8 cellular contexts compared by ENCODE assay signal in the genomic region with DNA sequence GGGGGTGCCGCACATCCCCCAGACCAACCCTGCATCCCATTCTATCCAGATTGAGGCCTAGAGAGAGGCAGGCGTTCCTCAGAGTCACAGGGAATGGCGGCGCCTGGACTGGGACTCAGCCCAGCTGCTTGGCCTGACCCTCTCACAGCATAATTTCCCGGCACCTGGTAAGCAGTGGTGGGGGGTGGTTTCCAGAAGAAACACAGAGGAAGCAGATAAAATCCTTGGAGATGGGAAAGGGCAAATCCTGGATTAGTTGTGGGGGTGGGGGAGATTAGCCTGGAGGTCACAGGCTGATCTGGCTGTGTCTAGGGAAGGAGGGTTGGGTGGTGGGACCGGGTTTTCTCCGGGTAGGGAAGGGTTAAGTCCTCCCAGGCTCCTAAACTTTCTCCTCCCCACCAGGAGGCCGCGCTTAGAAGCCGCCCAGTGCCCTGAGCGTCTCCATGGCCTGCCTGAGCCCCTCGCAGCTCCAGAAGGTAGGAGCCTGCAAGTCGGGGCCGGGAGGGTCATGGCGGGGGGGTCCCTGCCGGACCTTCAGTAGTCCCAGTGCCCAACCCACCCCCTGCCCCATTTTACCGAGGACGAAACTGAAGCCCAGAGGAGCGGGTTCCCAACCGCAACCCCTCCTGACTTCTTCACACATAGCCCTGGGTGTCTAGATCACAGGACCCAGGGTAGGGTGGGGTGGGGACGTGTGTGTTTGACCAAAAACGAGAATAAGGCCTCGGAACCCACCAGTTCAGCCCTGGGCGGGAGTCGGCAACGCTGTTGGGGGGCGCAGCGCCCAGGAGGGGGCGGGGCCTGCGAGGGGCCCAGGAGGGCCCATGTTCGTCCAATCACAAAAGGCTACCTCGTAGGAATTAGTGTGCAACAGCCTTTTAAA. TPM values are rescaled to one million over a fixed set of nuclear protein-coding genes. Genes with fewer than 3 reads are reported as not detected.
A peak's percentile ranks its signal among the peaks of the same experiment; 100 is the strongest.
DNase-seq lines count a peak whose midpoint lies in the region; ATAC-seq, FAIRE-seq and TF ChIP-seq lines count a peak whose summit lies in the region.

No MANE protein-coding gene starts in this region.

- H3K27me3 ChIP-seq in hepatocyte: no peaks in the 10 kb centered on the region
- H3K27me3 ChIP-seq in effector memory CD4-positive, alpha-beta T cell (replicated peaks; ENCODE audit: control insufficient read depth, insufficient read depth, low read length, poor library complexity, severe bottlenecking): no peaks in the 10 kb centered on the region

- H3K4me3 ChIP-seq in hepatocyte: peak overlapping the region; percentile 40
- peak overlapping the region; percentile 44 for H3K4me3 ChIP-seq in skeletal muscle cell (ENCODE audit: low read depth, low read length)
- no peak overlapping the region for H3K4me3 ChIP-seq in effector memory CD4-positive, alpha-beta T cell (ENCODE audit: insufficient read depth, low read depth, low read length, poor library complexity, severe bottlenecking)

- no peaks in the 10 kb centered on the region for H4K20me1 ChIP-seq in hepatocyte (ENCODE audit: insufficient read depth, poor library complexity, severe bottlenecking)

- WGBS in adipose tissue, 3 donors: 8 to 22% (median 15%) methylated on average over 31 to 32 of the region's 32 CpGs
- WGBS in hepatocyte (ENCODE audit: low lambda C conversion rate, missing lambda C conversion rate): 5% methylated on average over 26 of the region's 32 CpGs

- H3K27ac ChIP-seq in adipose tissue (ENCODE audit: low read depth, low read length) (peak overlapping the region; percentile 57), hepatocyte (peak overlapping the region; percentile 89)
- H3K27ac ChIP-seq in effector memory CD4-positive, alpha-beta T cell (ENCODE audit: insufficient read depth, low read length, poor library complexity, severe bottlenecking): no peak overlapping the region

- no peaks in the 10 kb centered on the region for H3K9me3 ChIP-seq in hepatocyte (ENCODE audit: low read depth)
- H3K9me3 ChIP-seq in effector memory CD4-positive, alpha-beta T cell (ENCODE audit: control insufficient read depth, low read length): no peaks in the 10 kb centered on the region

- H2AFZ ChIP-seq in hepatocyte: peak overlapping the region; percentile 75

- H3K9me2 ChIP-seq in hepatocyte (replicated peaks; ENCODE audit: insufficient read depth): no peaks in the 10 kb centered on the region

- peak overlapping the region; percentile 69 for H3K4me2 ChIP-seq in hepatocyte

- peaks cover 24% of the 10 kb centered on the region for H3K4me1 ChIP-seq in hepatocyte (ENCODE audit: insufficient read depth)
- H3K4me1 ChIP-seq in effector memory CD4-positive, alpha-beta T cell (ENCODE audit: control insufficient read depth, insufficient read depth, low read length, poor library complexity, severe bottlenecking): no peaks in the 10 kb centered on the region

- DNase-seq in hepatocyte (ENCODE audit: low spot score) (peak; percentile 80), skeletal muscle cell (ENCODE audit: low read depth) (no peak), amniotic stem cell (lab: John Stamatoyannopoulos, UW) (no peak), cerebellar nuclear complex (lab: John Stamatoyannopoulos, UW) (no peak)
- no peak for DNase-seq in effector memory CD4-positive, alpha-beta T cell

- peak; percentile 41 for FAIRE-seq in G401.6 (lab: Jason Lieb, UNC)

- no peak for TF ChIP-seq CTCF in hepatocyte (IDR thresholded peaks at IDR 0.05; ENCODE audit: poor library complexity)

- no peak for ATAC-seq in GM21381 (IDR thresholded peaks at IDR 0.05; ENCODE audit: unreplicated experiment)

- no peaks in the 10 kb centered on the region for H3K36me3 ChIP-seq in hepatocyte (replicated peaks; ENCODE audit: insufficient read depth, low read depth)
- H3K36me3 ChIP-seq in effector memory CD4-positive, alpha-beta T cell (ENCODE audit: control insufficient read depth, insufficient read depth, low read length): peaks cover 18% of the 10 kb centered on the region

- H3K79me2 ChIP-seq in hepatocyte: peaks cover 7% of the 10 kb centered on the region

RNA-seq across cellular contexts. Expression of gene PHYHD1, which starts 1.3 kb away (rescaled TPM):
- 10 to 100 TPM; 41.6 to 58.1 (median 51.5) TPM for polyA plus RNA-seq in adipose tissue
- 12.6 and 20.3 TPM in 2 replicates for total RNA-seq in hepatocyte
- 25.7 and 32.3 TPM in 2 replicates for polyA plus RNA-seq in hepatocyte

RNA-seq across cellular contexts. Expression of gene DOLK, which starts 25.3 kb away (rescaled TPM):
- polyA plus RNA-seq in adipose tissue: 10 to 100 TPM in 1 of 3 donors, 1 to 10 TPM in 2; 4.7 to 15.5 (median 9.5) TPM
- total RNA-seq in hepatocyte: 30.2 and 34.2 TPM in 2 replicates
- polyA plus RNA-seq in hepatocyte: 37.4 and 45.0 TPM in 2 replicates

RNA-seq across cellular contexts. Expression of gene NUP188, which starts 25.4 kb away (rescaled TPM):
- polyA plus RNA-seq in adipose tissue (10 to 100 TPM in 2 of 3 donors, 1 to 10 TPM in 1; 7.8 to 20.9 (median 12.4) TPM), hepatocyte (28.1 and 31.2 TPM in 2 replicates)
- 24.4 and 28.1 TPM in 2 replicates for total RNA-seq in hepatocyte

RNA-seq across cellular contexts. Expression of gene LRRC8A, which starts 40.2 kb away (rescaled TPM):
- polyA plus RNA-seq in adipose tissue: 10 to 100 TPM; 15.3 to 31.3 (median 21.6) TPM
- total RNA-seq in hepatocyte: 28.8 and 30.7 TPM in 2 replicates
- 46.8 and 55.6 TPM in 2 replicates for polyA plus RNA-seq in hepatocyte

RNA-seq across cellular contexts. Expression of gene KYAT1, which starts 40.4 kb away (rescaled TPM):
- polyA plus RNA-seq in adipose tissue (1 to 10 TPM; 1.7 to 6.2 (median 3.3) TPM), hepatocyte (8.4 and 8.7 TPM in 2 replicates)
- 5.1 and 7.9 TPM in 2 replicates for total RNA-seq in hepatocyte
